9 cellular contexts compared by ENCODE assay signal in genomic region chr5:116626272-116626723, GRCh38. TPM values are rescaled to one million over a fixed set of nuclear protein-coding genes. Genes with fewer than 3 reads are reported as not detected.
DNase-seq lines count a peak whose midpoint lies in the region; ATAC-seq and TF ChIP-seq lines count a peak whose summit lies in the region.
"Had no signal": no experiment of that assay in that cellular context is flagged by ENCODE, and none has a peak within 500 bp of the region (broad histone marks: within the 10 kb centered on the region; RNA-seq: fewer than 3 reads in every experiment).

No MANE protein-coding gene starts in this region.

- H3K9me3 ChIP-seq in adrenal gland (replicated peaks in 1 of 3) (no peaks in the 10 kb centered on the region), hepatocyte (ENCODE audit: low read depth) (no peaks in the 10 kb centered on the region), stomach (no peaks in the 10 kb centered on the region), osteoblast (ENCODE audit: low read depth, low read length) (no peaks in the 10 kb centered on the region)

- H2AFZ ChIP-seq in hepatocyte (no peak overlapping the region), osteoblast (ENCODE audit: low read length) (no peak overlapping the region)

- H4K20me1 ChIP-seq in hepatocyte (ENCODE audit: insufficient read depth, poor library complexity, severe bottlenecking) (no peaks in the 10 kb centered on the region), osteoblast (ENCODE audit: insufficient read depth, low read length) (no peaks in the 10 kb centered on the region)

- 9 to 14% (median 10%) methylated on average over 10 to 13 of the region's 13 CpGs for WGBS in adrenal gland, 4 donors
- WGBS in hepatocyte (ENCODE audit: low lambda C conversion rate, missing lambda C conversion rate) = 46% methylated on average over 13 of the region's 13 CpGs
- 15 to 43% (median 21%) methylated on average over 13 of the region's 13 CpGs for WGBS in stomach, 5 donors

- TF ChIP-seq EP300 in stomach (IDR thresholded peaks at IDR 0.05) = no peak

- H3K79me2 ChIP-seq in hepatocyte = no peaks in the 10 kb centered on the region
- no peaks in the 10 kb centered on the region for H3K79me2 ChIP-seq in osteoblast (ENCODE audit: insufficient read depth, low read length)

- H3K27ac ChIP-seq in adrenal gland (peak overlapping the region in 2 of 5 donors; percentile 42 to 67), hepatocyte (peak overlapping the region; percentile 72), stomach (peak overlapping the region in 4 of 5 donors; percentile 8 to 73 (median 38)), osteoblast (ENCODE audit: low read depth, low read length) (no peak overlapping the region)

- TF ChIP-seq POLR2A in adrenal gland (IDR thresholded peaks at IDR 0.05) = no peak
- no peak for TF ChIP-seq POLR2A in stomach (IDR thresholded peaks at IDR 0.05)

- no peak for TF ChIP-seq CTCF in adrenal gland (IDR thresholded peaks at IDR 0.05)
- no peak for TF ChIP-seq CTCF in hepatocyte (IDR thresholded peaks at IDR 0.05; ENCODE audit: poor library complexity)
- TF ChIP-seq CTCF in stomach (IDR thresholded peaks at IDR 0.05) = no peak
- TF ChIP-seq CTCF in osteoblast (IDR thresholded peaks at IDR 0.05; ENCODE audit: extremely low read depth, low read depth, low read length) = no peak

- ATAC-seq in HG03175 (IDR thresholded peaks at IDR 0.05; ENCODE audit: unreplicated experiment) (no peak), HG03571 (IDR thresholded peaks at IDR 0.05; ENCODE audit: unreplicated experiment) (no peak)

- H3K4me3 ChIP-seq in adrenal gland (no peak overlapping the region), hepatocyte (no peak overlapping the region), stomach (peak overlapping the region in 1 of 4 donors; percentile 17), osteoblast (ENCODE audit: insufficient read depth, low read length) (no peak overlapping the region)

- H3K36me3 ChIP-seq in adrenal gland (replicated peaks in 1 of 2) (no peaks in the 10 kb centered on the region), hepatocyte (replicated peaks; ENCODE audit: insufficient read depth, low read depth) (no peaks in the 10 kb centered on the region), stomach (no peaks in the 10 kb centered on the region), osteoblast (ENCODE audit: insufficient read depth, low read length) (no peaks in the 10 kb centered on the region)

- H3K4me1 ChIP-seq in adrenal gland (replicated peaks in 1 of 2) = peaks cover 0 to 5% of the 10 kb centered on the region in 2 donors
- H3K4me1 ChIP-seq in hepatocyte (ENCODE audit: insufficient read depth) = no peaks in the 10 kb centered on the region
- H3K4me1 ChIP-seq in stomach = peaks cover 0 to 14% (median 0%) of the 10 kb centered on the region in 4 donors
- H3K4me1 ChIP-seq in osteoblast (ENCODE audit: insufficient read depth, low read length) = no peaks in the 10 kb centered on the region

- H3K9me2 ChIP-seq in hepatocyte (replicated peaks; ENCODE audit: insufficient read depth) = no peaks in the 10 kb centered on the region

- H3K4me2 ChIP-seq in hepatocyte (peak overlapping the region; percentile 3), osteoblast (ENCODE audit: insufficient read depth, low read length) (no peak overlapping the region)

- intact Hi-C loops in adrenal gland (cut with DNase I) = no loop called here
- intact Hi-C loops in stomach (cut with DNase I; ENCODE audit: low total_unique reads) = no loop called here

- H3K27me3 ChIP-seq in adrenal gland = no peaks in the 10 kb centered on the region
- H3K27me3 ChIP-seq in hepatocyte = no peaks in the 10 kb centered on the region
- no peaks in the 10 kb centered on the region for H3K27me3 ChIP-seq in stomach
- H3K27me3 ChIP-seq in osteoblast (ENCODE audit: insufficient read depth, low read length) = no peaks in the 10 kb centered on the region

- peak; percentile 73 for DNase-seq in MV-4-11 (lab: John Stamatoyannopoulos, UW)
- DNase-seq in adrenal gland = peak; percentile 81 to 95 (median 89)
- DNase-seq in hepatocyte (ENCODE audit: low spot score) = peak; percentile 61
- DNase-seq in stomach = peak; percentile 63
- DNase-seq in NCI-H1417 treated with DMSO at 0.1 percent for 48 hours (lab: John Stamatoyannopoulos, UW) = no peak
- DNase-seq in osteoblast (ENCODE audit: insufficient read length, low spot score, missing footprints) = no peak
- DNase-seq: activated B cell treated with CpG ODN at 0.5 μM for 24 hours had no signal

RNA-seq across cellular contexts. Expression of gene SEMA6A, which starts 51.7 kb away (rescaled TPM):
- total RNA-seq in adrenal gland = 100 to 1,000 TPM; 108 to 182 (median 141) TPM
- polyA plus RNA-seq in adrenal gland = 100 to 1,000 TPM in 1 of 3 donors, 10 to 100 TPM in 2; 55.1 to 112 (median 91.2) TPM
- total RNA-seq in hepatocyte = 50.0 and 68.6 TPM in 2 replicates
- 35.8 and 38.2 TPM in 2 replicates for polyA plus RNA-seq in hepatocyte
- 10 to 100 TPM in 4 of 5 donors, 1 to 10 TPM in 1; 5.7 to 37.5 (median 23.7) TPM for total RNA-seq in stomach
- polyA plus RNA-seq in stomach = 1 to 10 TPM in 2 of 3 donors, under 1 TPM in 1; 0.37 to 1.6 (median 1.4) TPM
- total RNA-seq in osteoblast = under 0.01 TPM in 2 replicates

Comparison
In these comparisons a context has a peak if more than half of its experiments do, and no peak if none do; other contexts are left out.
1. DNase-seq: peak in MV-4-11 (single experiment), adrenal gland (7 of 7), hepatocyte (single experiment) and stomach (single experiment); none in NCI-H1417 treated with DMSO at 0.1 percent for 48 hours (single experiment) and osteoblast (single experiment).